ENCODE assay signal across 8 cellular contexts in the genomic region with DNA sequence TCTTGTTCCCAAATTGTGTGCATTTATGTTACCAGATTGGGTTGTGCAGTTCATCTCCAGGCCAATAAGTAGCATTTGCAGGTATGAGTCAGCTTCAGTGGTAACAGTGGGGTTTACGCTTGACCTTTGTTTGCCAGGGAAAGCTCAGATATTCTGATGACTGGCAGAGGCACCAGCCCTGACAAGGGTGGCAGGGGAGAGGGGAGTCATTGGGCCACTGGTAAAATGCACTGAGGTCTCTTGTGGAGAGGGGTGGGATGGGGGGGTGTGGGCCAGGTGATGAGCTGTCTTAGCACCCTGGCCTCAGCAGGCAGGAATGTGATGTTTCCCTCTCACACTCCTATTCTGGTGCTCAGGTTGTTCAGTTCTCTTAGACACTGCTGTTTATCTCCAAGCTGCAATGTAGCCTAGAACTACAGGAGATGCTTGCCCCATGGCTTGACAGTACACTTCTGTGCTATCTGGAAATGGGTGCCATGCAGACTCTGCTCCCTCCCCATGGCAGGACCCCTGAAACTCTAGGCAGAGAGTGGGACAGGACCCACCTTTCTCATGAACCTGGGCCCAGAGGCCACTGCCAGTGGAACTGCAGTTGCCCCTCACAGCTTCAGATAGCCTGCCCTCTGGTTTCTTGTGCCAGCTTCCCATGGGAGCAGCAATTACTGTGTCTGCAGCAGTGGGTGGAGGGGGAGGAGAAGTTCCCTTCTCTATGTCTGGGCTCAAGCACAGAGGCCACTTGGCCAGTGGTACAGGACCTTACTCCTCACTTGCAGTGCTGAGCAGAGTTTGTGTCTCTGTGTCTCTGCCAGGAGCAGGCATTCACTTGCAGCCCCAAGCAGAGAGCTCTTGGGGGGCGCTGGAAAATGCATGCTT. TPM values are rescaled to one million over a fixed set of nuclear protein-coding genes. Genes with fewer than 3 reads are reported as not detected.
DNase-seq lines count a peak whose midpoint lies in the region; ATAC-seq and TF ChIP-seq lines count a peak whose summit lies in the region.

No MANE protein-coding gene starts in this region.

- ATAC-seq in GM19463 (IDR thresholded peaks at IDR 0.05; ENCODE audit: unreplicated experiment): peak; percentile 60
- ATAC-seq in naive thymus-derived CD8-positive, alpha-beta T cell: no peak

- no peak overlapping the region for H3K4me3 Mint-ChIP-seq in CD14-positive monocyte
- peak overlapping the region in 4 of 10 donors; percentile 21 to 38 (median 26) for H3K4me3 Mint-ChIP-seq in naive thymus-derived CD8-positive, alpha-beta T cell

- intact Hi-C loops in CD14-positive monocyte (cut with micrococcal nuclease) (no loop called here), esophagus squamous epithelium (cut with DNase I) (no loop called here)

- no peak overlapping the region for H3K27ac ChIP-seq in esophagus squamous epithelium

- H3K36me3 ChIP-seq in esophagus squamous epithelium: peaks cover 0 to 48% (median 9%) of the 10 kb centered on the region in 3 donors

- 62 to 91% methylated on average over 1 to 2 of the region's 2 CpGs for WGBS in esophagus squamous epithelium, 2 donors

- H3K4me1 ChIP-seq in esophagus squamous epithelium: peaks cover 0 to 14% (median 4%) of the 10 kb centered on the region in 3 donors

- H3K9me3 Mint-ChIP-seq in CD14-positive monocyte: peaks cover 0 to 2% (median 0%) of the 10 kb centered on the region in 7 donors
- H3K9me3 Mint-ChIP-seq in naive thymus-derived CD8-positive, alpha-beta T cell: peaks cover 5 to 40% (median 23%) of the 10 kb centered on the region in 9 donors

- POLR2A ChIA-PET in naive thymus-derived CD8-positive, alpha-beta T cell (lab: Charles Lee): interaction anchor here (0.6 to 1.0 kb wide), 2 partner anchors 16 to 30 kb away, joined by 3 read pairs; no protein-coding TSS in a partner anchor

- H3K27ac Mint-ChIP-seq in CD14-positive monocyte: peak overlapping the region in 6 of 7 donors; percentile 6 to 89 (median 68)
- H3K27ac Mint-ChIP-seq in naive thymus-derived CD8-positive, alpha-beta T cell: peak overlapping the region in 5 of 10 donors; percentile 4 to 82 (median 73)

- peaks cover 73% of the 10 kb centered on the region for H3K4me1 Mint-ChIP-seq in CD14-positive monocyte
- H3K4me1 Mint-ChIP-seq in naive thymus-derived CD8-positive, alpha-beta T cell: peaks cover 31 to 77% (median 73%) of the 10 kb centered on the region in 4 donors

- H3K9me3 ChIP-seq in esophagus squamous epithelium: peaks cover 0 to 11% (median 6%) of the 10 kb centered on the region in 3 donors

- no peaks in the 10 kb centered on the region for H3K27me3 ChIP-seq in esophagus squamous epithelium

- TF ChIP-seq POLR2A in esophagus squamous epithelium (IDR thresholded peaks at IDR 0.05): no peak

- DNase-seq in CD14-positive monocyte (ENCODE audit: low spot score): no peak
- peak; percentile 44 for DNase-seq in T1000 (lab: John Stamatoyannopoulos, UW)
- peak; percentile 70 for DNase-seq in iris pigment epithelial cell (ENCODE audit: low read depth)
- DNase-seq in Kasumi-1 (lab: John Stamatoyannopoulos, UW): no peak
- DNase-seq in esophagus squamous epithelium (lab: John Stamatoyannopoulos, UW): no peak
- no peak for DNase-seq in activated effector memory CD4-positive, alpha-beta T cell treated with Interleukin-2 at 50 U/mL for 16 hours
- DNase-seq in naive thymus-derived CD8-positive, alpha-beta T cell: no peak

- H3K4me3 ChIP-seq in esophagus squamous epithelium: no peak overlapping the region

- peaks cover 0 to 3% (median 0%) of the 10 kb centered on the region in 3 donors for H3K27me3 Mint-ChIP-seq in CD14-positive monocyte (ENCODE audit: low read depth in 3 of 3)
- H3K27me3 Mint-ChIP-seq in naive thymus-derived CD8-positive, alpha-beta T cell: no peaks in the 10 kb centered on the region

- TF ChIP-seq CTCF in CD14-positive monocyte (IDR thresholded peaks at IDR 0.05) (no peak), esophagus squamous epithelium (IDR thresholded peaks at IDR 0.05) (no peak)

- H3K36me3 Mint-ChIP-seq in CD14-positive monocyte: peaks cover 25 to 31% of the 10 kb centered on the region in 2 donors
- H3K36me3 Mint-ChIP-seq in naive thymus-derived CD8-positive, alpha-beta T cell: peaks cover 59 to 61% (median 60%) of the 10 kb centered on the region in 3 donors

RNA-seq across cellular contexts. Expression of a gene that starts 31.9 kb away (rescaled TPM):
- polyA plus RNA-seq in CD14-positive monocyte: 100 to 1,000 TPM; 146 to 180 TPM
- 10 to 100 TPM; 26.4 to 72.0 (median 63.8) TPM for total RNA-seq in esophagus squamous epithelium
- 100 to 1,000 TPM; 153 to 164 TPM for total RNA-seq in naive thymus-derived CD8-positive, alpha-beta T cell
- polyA plus RNA-seq in naive thymus-derived CD8-positive, alpha-beta T cell: 10 to 100 TPM; 49.1 to 57.0 (median 54.6) TPM

Comparison
In these comparisons a context has a peak if more than half of its experiments do, and no peak if none do; other contexts are left out.
1. DNase-seq: peak in T1000 (single experiment) and iris pigment epithelial cell (single experiment); none in CD14-positive monocyte (single experiment), Kasumi-1 (0 of 2), esophagus squamous epithelium (single experiment), activated effector memory CD4-positive, alpha-beta T cell treated with Interleukin-2 at 50 U/mL for 16 hours (single experiment) and naive thymus-derived CD8-positive, alpha-beta T cell (0 of 10).